Comparison of ENCODE assay signal across 8 cellular contexts in the genomic region with DNA sequence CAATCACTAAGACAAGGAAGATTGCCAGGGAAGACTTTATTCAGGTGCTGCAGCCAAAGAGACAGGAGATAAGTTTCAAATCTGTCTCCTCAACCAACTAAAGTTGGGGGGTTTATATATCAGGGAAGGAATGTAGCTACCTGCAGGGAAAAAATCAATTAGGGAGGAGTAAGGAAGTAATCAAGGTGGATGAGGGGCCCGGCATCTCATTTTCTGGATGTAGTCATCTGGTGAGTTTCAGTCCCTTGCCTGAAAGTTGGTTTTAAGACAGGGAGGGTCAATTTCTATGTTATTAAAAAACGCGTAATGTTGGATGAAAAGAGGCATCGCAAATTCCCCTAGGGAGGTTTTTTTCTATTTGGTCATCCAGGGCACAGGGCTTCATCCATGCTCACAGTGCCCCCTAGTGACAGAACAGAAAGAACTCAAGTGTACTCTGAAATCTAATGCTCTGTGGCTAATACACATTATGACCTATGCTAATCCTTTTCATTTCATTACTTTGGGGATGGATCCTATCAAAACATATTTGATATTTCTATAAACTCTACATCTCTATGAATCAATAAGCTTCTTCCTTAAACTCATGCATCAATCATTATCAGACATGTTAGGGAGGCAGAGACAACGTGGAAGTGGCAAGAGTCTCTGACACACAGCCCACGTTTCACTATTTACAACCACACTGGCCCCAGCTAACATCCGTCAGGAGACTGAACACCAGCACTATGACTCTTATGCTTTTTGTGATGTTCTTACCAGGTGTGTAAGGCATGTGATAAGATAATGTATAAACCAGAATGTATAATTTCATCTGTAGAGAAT.
DNase-seq lines count a peak whose midpoint lies in the region; ATAC-seq, FAIRE-seq and TF ChIP-seq lines count a peak whose summit lies in the region.

No MANE protein-coding gene starts in this region.

- intact Hi-C loops in HepG2 (cut with micrococcal nuclease; ENCODE audit: unreplicated experiment), result loop anchor here (2.0 to 10.0 kb wide), 4 partner anchors 217 to 863 kb away; no protein-coding TSS in a partner anchor

- no peaks in the 10 kb centered on the region for H3K9me3 ChIP-seq in HepG2 (ENCODE audit: low read length)

- H3K4me3 ChIP-seq in astrocyte of the spinal cord (ENCODE audit: low read depth, low read length) (no peak overlapping the region), HepG2 (replicated peaks in 1 of 3; ENCODE audit: insufficient read depth in 1 of 3, low read depth in 2 of 3, low read length in 3 of 3) (no peak overlapping the region)

- no peak for TF ChIP-seq EP300 in HepG2 (IDR thresholded peaks at IDR 0.05; ENCODE audit: low read depth in 2 of 2, low read length in 2 of 2)
- TF ChIP-seq EP300 in HepG2 (CRISPR knock-in tag; IDR thresholded peaks at IDR 0.05; ENCODE audit: borderline replicate concordance), result no peak

- in situ Hi-C loops in astrocyte of the spinal cord (cut with HindIII; ENCODE audit: low sequenced_read_pairs) (no loop called here), HepG2 (cut with HindIII; ENCODE audit: extremely low pct_ligation_motif_present, low pct_unique_long_range_greater_than_20kb) (loop anchor here (25.0 kb wide), 1 partner anchor 871 kb away; no protein-coding TSS in a partner anchor)

- FAIRE-seq in HepG2 (lab: Jason Lieb, UNC), result peak; percentile 37

- peak; percentile 24 for DNase-seq in activated CD4-positive, alpha-beta T cell treated with anti-CD3 and anti-CD28 coated beads for 48 hours
- DNase-seq in activated CD4-positive, alpha-beta T cell treated with anti-CD3 and anti-CD28 coated beads for 4 hours, result no peak
- DNase-seq in NCI-H526 treated with DMSO at 0.1 percent for 48 hours (lab: John Stamatoyannopoulos, UW) (peak; percentile 38), astrocyte of the spinal cord (ENCODE audit: low read depth, low spot score) (peak; percentile 55), HepG2 (ENCODE audit: low spot score) (peak; percentile 47)
- DNase-seq in activated CD8-positive, alpha-beta memory T cell treated with anti-CD3 and anti-CD28 coated beads, Interleukin-2, amount 50 U/mL, for 48 hours, result no peak

- TF ChIP-seq CTCF in astrocyte of the spinal cord (IDR thresholded peaks at IDR 0.05; ENCODE audit: low read depth, low read length), result peak; percentile 64
- TF ChIP-seq CTCF in HepG2 (CRISPR knock-in tag; IDR thresholded peaks at IDR 0.05), result peak; percentile 65

- BruUV-seq in HepG2 (replicated peaks; lab: Mats Ljungman, UMichigan), result no TSS peak

- 26% methylated on average over 7 of the region's 7 CpGs for WGBS in HepG2 (ENCODE audit: low lambda C conversion rate)

- no peak for TF ChIP-seq POLR2A in HepG2 (IDR thresholded peaks at IDR 0.05; ENCODE audit: insufficient read depth in 1 of 2, low read depth in 2 of 2, low read length in 2 of 2)

- H3K27me3 ChIP-seq in HepG2 (ENCODE audit: control insufficient read depth in 1 of 2, insufficient read depth in 2 of 2, low read length in 2 of 2), result no peaks in the 10 kb centered on the region

- H3K4me1 ChIP-seq in HepG2 (ENCODE audit: insufficient read depth, low read length), result no peaks in the 10 kb centered on the region

- no peaks in the 10 kb centered on the region for H3K36me3 ChIP-seq in HepG2 (replicated peaks in 1 of 2; ENCODE audit: control insufficient read depth in 1 of 2, insufficient read depth in 2 of 2, low read length in 2 of 2)

- CTCF ChIA-PET in HepG2 (lab: Yijun Ruan, JAX; ENCODE audit: low intra/inter-chr PET ratio, low total read pairs), result interaction anchor here (1.7 kb wide), 1 partner anchor 863 kb away, joined by 4 read pairs; no protein-coding TSS in a partner anchor

- POLR2A ChIA-PET in HepG2 (lab: Yijun Ruan, JAX), result no interaction called here

- no peaks in the 10 kb centered on the region for H3K79me2 ChIP-seq in HepG2 (ENCODE audit: insufficient read depth, low read length)

- no peaks in the 10 kb centered on the region for H4K20me1 ChIP-seq in HepG2 (ENCODE audit: insufficient read depth, low read length)

- H3K27ac ChIP-seq in HepG2 (ENCODE audit: extremely low read length, insufficient read depth, low read length), result no peak overlapping the region

- H3K9ac ChIP-seq in HepG2 (ENCODE audit: insufficient read depth, low read depth, low read length), result no peak overlapping the region

- H2AFZ ChIP-seq in HepG2 (ENCODE audit: low read length), result no peak overlapping the region

- TF ChIP-seq RAD21 in HepG2 (CRISPR knock-in tag; IDR thresholded peaks at IDR 0.05), result no peak

- no peak overlapping the region for H3K4me2 ChIP-seq in HepG2 (ENCODE audit: low read depth, low read length)

- ATAC-seq in GM19463 (IDR thresholded peaks at IDR 0.05; ENCODE audit: unreplicated experiment) (peak; percentile 88), HG03442 (IDR thresholded peaks at IDR 0.05; ENCODE audit: unreplicated experiment) (peak; percentile 77), HepG2 (peak; percentile 94)

TF ChIP-seq in HepG2, 621 proteins besides CTCF, POLR2A, EP300 and RAD21:
- TF ChIP-seq ZNF550 (CRISPR knock-in tag; IDR thresholded peaks at IDR 0.05; ENCODE audit: borderline replicate concordance), result no peak
- TF ChIP-seq SRF (IDR thresholded peaks at IDR 0.05; ENCODE audit: low read depth, low read length), result no peak
- TF ChIP-seq GLI4 (CRISPR knock-in tag; IDR thresholded peaks at IDR 0.05; ENCODE audit: borderline replicate concordance), result no peak
- peak; percentile 15; the same call in 1 of the 2 replicates for TF ChIP-seq SMC3 (IDR thresholded peaks at IDR 0.05; ENCODE audit: low read length)
- TF ChIP-seq RCOR2 (CRISPR knock-in tag; IDR thresholded peaks at IDR 0.05), result no peak
- no peak for TF ChIP-seq ZBTB7A (CRISPR knock-in tag; IDR thresholded peaks at IDR 0.05)
- TF ChIP-seq STAG1 (CRISPR knock-in tag; IDR thresholded peaks at IDR 0.05), result peak; percentile 51
- no peak for TF ChIP-seq DNMT1 (CRISPR knock-in tag; IDR thresholded peaks at IDR 0.05)
- TF ChIP-seq ATF7-NPFF (CRISPR knock-in tag; IDR thresholded peaks at IDR 0.05; ENCODE audit: low read depth), result no peak
- TF ChIP-seq HES4 (CRISPR knock-in tag; IDR thresholded peaks at IDR 0.05; ENCODE audit: borderline replicate concordance), result no peak
- TF ChIP-seq ZNF749 (CRISPR knock-in tag; IDR thresholded peaks at IDR 0.05; ENCODE audit: borderline replicate concordance), result no peak
- no peak for TF ChIP-seq KLF9 (CRISPR knock-in tag; IDR thresholded peaks at IDR 0.05; ENCODE audit: low read depth)
- TF ChIP-seq, protein P1, sequence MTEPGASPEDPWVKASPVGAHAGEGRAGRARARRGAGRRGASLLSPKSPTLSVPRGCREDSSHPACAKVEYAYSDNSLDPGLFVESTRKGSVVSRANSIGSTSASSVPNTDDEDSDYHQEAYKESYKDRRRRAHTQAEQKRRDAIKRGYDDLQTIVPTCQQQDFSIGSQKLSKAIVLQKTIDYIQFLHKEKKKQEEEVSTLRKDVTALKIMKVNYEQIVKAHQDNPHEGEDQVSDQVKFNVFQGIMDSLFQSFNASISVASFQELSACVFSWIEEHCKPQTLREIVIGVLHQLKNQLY (CRISPR knock-in tag; IDR thresholded peaks at IDR 0.05), result no peak
- no peak for TF ChIP-seq ZNF713 (CRISPR knock-in tag; IDR thresholded peaks at IDR 0.05)

Comparison
In these comparisons a context has a peak if more than half of its experiments do, and no peak if none do; other contexts are left out.
1. DNase-seq: peak in activated CD4-positive, alpha-beta T cell treated with anti-CD3 and anti-CD28 coated beads for 48 hours (single experiment), NCI-H526 treated with DMSO at 0.1 percent for 48 hours (single experiment), astrocyte of the spinal cord (single experiment) and HepG2 (single experiment); none in activated CD4-positive, alpha-beta T cell treated with anti-CD3 and anti-CD28 coated beads for 4 hours (0 of 2) and activated CD8-positive, alpha-beta memory T cell treated with anti-CD3 and anti-CD28 coated beads, Interleukin-2, amount 50 U/mL, for 48 hours (single experiment).
2. Peak in every context shown above with its lines, with median percentiles within 50 percentile points of each other: ATAC-seq.